Comparison of ENCODE assay signal across 1 cellular context in genomic region chr11:73072935-73073481, GRCh38.
A peak's percentile ranks its signal among the peaks of the same experiment; 100 is the strongest.
TF ChIP-seq lines count a peak whose summit lies in the region.

No MANE protein-coding gene starts in this region.

TF ChIP-seq in GM12878, 131 proteins besides CTCF, POLR2A, EP300 and RAD21 (continued from another document):
- TF ChIP-seq ZBTB33 (IDR thresholded peaks at IDR 0.05) (no peak), BHLHE40 (IDR thresholded peaks at IDR 0.05; ENCODE audit: borderline replicate concordance in 1 of 2, low read depth in 2 of 2, low read length in 1 of 2) (peak; percentile 41 to 49; a peak in 2 of 4 replicates), IRF3 (IDR thresholded peaks at IDR 0.05) (no peak), JUND (IDR thresholded peaks at IDR 0.05; ENCODE audit: low read depth, low read length) (no peak; the same call in 1 of the 2 replicates), ETV6 (conservative IDR thresholded peaks at IDR 0.05 in 1 of 2, IDR thresholded peaks at IDR 0.05 in 1 of 2; ENCODE audit: borderline replicate concordance in 1 of 2, low read depth in 1 of 2) (peak in 1 of 2 experiments; percentile 71; a peak in 1 of 4 replicates), CREB1 (IDR thresholded peaks at IDR 0.05; ENCODE audit: low read depth) (no peak)
- TF ChIP-seq, protein P1, sequence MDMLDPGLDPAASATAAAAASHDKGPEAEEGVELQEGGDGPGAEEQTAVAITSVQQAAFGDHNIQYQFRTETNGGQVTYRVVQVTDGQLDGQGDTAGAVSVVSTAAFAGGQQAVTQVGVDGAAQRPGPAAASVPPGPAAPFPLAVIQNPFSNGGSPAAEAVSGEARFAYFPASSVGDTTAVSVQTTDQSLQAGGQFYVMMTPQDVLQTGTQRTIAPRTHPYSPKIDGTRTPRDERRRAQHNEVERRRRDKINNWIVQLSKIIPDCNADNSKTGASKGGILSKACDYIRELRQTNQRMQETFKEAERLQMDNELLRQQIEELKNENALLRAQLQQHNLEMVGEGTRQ (IDR thresholded peaks at IDR 0.05; ENCODE audit: borderline replicate concordance, low read depth, low read length): no peak
